9 cellular contexts compared by ENCODE assay signal in the genomic region with DNA sequence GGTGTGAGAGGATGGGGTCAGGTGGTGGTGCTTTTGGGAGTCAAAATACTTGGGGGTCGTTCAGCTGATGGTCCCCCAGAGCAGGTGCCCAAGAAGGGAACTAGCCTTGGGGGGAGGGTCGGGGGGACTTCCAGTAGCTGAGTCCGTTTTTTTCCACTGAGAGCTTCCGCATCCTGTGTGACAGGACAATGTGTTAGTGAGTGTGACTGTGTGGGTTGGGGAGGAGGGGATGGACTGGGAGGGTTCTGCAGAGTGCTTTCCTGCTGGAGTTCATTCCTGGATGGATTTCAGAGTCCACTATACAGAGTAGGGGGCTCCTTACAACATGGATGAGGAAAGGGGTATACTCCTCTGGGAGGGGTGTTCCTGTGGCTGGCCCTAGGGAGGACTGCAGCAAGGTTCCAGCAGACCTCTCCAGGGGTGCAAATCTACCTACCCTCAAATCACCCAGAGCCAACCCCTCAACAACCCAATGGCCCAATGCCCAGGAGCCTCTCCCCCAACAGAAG. TPM values are rescaled to one million over a fixed set of nuclear protein-coding genes. Genes with fewer than 3 reads are reported as not detected.
DNase-seq lines count a peak whose midpoint lies in the region; ATAC-seq and TF ChIP-seq lines count a peak whose summit lies in the region.
"Had no signal": no experiment of that assay in that cellular context is flagged by ENCODE, and none has a peak within 500 bp of the region (broad histone marks: within the 10 kb centered on the region; RNA-seq: fewer than 3 reads in every experiment).

No MANE protein-coding gene starts in this region.

- no peaks in the 10 kb centered on the region for H3K9me3 Mint-ChIP-seq in activated naive CD4-positive, alpha-beta T cell treated with anti-CD3 and anti-CD28 coated beads for 36 hours

- peak overlapping the region; percentile 93 to 95 for H3K27ac ChIP-seq in mucosa of rectum (ENCODE audit: low read depth in 2 of 2, low read length in 2 of 2)
- peak overlapping the region; percentile 92 to 94 (median 92) for H3K27ac ChIP-seq in transverse colon

- peak overlapping the region; percentile 30 for H3K27ac Mint-ChIP-seq in activated naive CD4-positive, alpha-beta T cell treated with anti-CD3 and anti-CD28 coated beads for 36 hours

- H3K9ac ChIP-seq in mucosa of rectum (ENCODE audit: low read depth in 1 of 2, low read length in 2 of 2) = peak overlapping the region; percentile 49 to 62

- no peaks in the 10 kb centered on the region for H3K36me3 Mint-ChIP-seq in activated naive CD4-positive, alpha-beta T cell treated with anti-CD3 and anti-CD28 coated beads for 36 hours (ENCODE audit: low read depth)

- DNase-seq in activated naive CD4-positive, alpha-beta T cell treated with anti-CD3 and anti-CD28 coated beads for 36 hours = no peak
- DNase-seq in activated naive CD4-positive, alpha-beta T cell treated with anti-CD3 and anti-CD28 coated beads, Interleukin-2, amount 50 U/mL, for 16 hours = no peak
- DNase-seq in dermis blood vessel endothelial cell (peak; percentile 88), transverse colon (no peak), GM19238 (ENCODE audit: insufficient read length, low spot score) (no peak), GM10248 (ENCODE audit: extremely low spot score) (no peak)

- H3K4me3 ChIP-seq in mucosa of rectum (ENCODE audit: low read length in 2 of 2) = no peak overlapping the region
- H3K4me3 ChIP-seq in transverse colon = no peak overlapping the region

- in situ Hi-C loops in transverse colon (cut with MboI; ENCODE audit: low pct_ligation_motif_present in 1 of 4, low pct_unique_long_range_greater_than_20kb in 1 of 4, low sequenced_read_pairs in 3 of 4) = no loop called here

- POLR2A ChIA-PET in GM10248 (lab: Yijun Ruan, JAX) = no interaction called here

- WGBS in transverse colon (ENCODE audit: low coverage in 1 of 2), 2 donors = 45 to 46% methylated on average over 4 of the region's 4 CpGs

- no peak for TF ChIP-seq POLR2A in transverse colon (IDR thresholded peaks at IDR 0.05)

- ATAC-seq in GM21423 (IDR thresholded peaks at IDR 0.05; ENCODE audit: unreplicated experiment) = no peak
- ATAC-seq: Panc1 had no signal

- no peaks in the 10 kb centered on the region for H3K27me3 ChIP-seq in mucosa of rectum (ENCODE audit: control insufficient read depth in 2 of 2, insufficient read depth in 2 of 2, low read length in 2 of 2)
- H3K27me3 ChIP-seq in transverse colon = no peaks in the 10 kb centered on the region

- TF ChIP-seq CTCF in transverse colon (IDR thresholded peaks at IDR 0.05) (no peak), GM10248 (IDR thresholded peaks at IDR 0.05; ENCODE audit: control extremely low read depth, extremely low read depth, low read depth, missing control alignments) (no peak)

- no peak overlapping the region for H3K4me3 Mint-ChIP-seq in activated naive CD4-positive, alpha-beta T cell treated with anti-CD3 and anti-CD28 coated beads for 36 hours

- CTCF ChIA-PET in activated naive CD4-positive, alpha-beta T cell treated with anti-CD3 and anti-CD28 coated beads for 36 hours (lab: Charles Lee) = interaction anchor here (1.6 to 5.7 kb wide), 6 partner anchors 8 to 31 kb away, joined by 4 to 31 read pairs (median 14); partner anchors contain the start of genes HYAL1, HYAL3, IFRD2 and NAA80
- CTCF ChIA-PET in GM10248 (lab: Yijun Ruan, JAX) = interaction anchor here (1.1 to 3.9 kb wide), 9 partner anchors 8 to 76 kb away, joined by 3 to 41 read pairs (median 5); partner anchors contain the start of genes HYAL3 and NAA80

- H3K36me3 ChIP-seq in mucosa of rectum (ENCODE audit: control insufficient read depth in 2 of 2, insufficient read depth in 2 of 2, low read length in 2 of 2) (peaks cover 9 to 17% of the 10 kb centered on the region in 2 donors), transverse colon (no peaks in the 10 kb centered on the region)

- no peak for TF ChIP-seq EP300 in transverse colon (IDR thresholded peaks at IDR 0.05; ENCODE audit: low read depth)

- H3K4me1 ChIP-seq in mucosa of rectum (ENCODE audit: control insufficient read depth in 2 of 2, insufficient read depth in 2 of 2, low read length in 2 of 2) = peaks cover 44 to 48% of the 10 kb centered on the region in 2 donors
- H3K4me1 ChIP-seq in transverse colon = peaks cover 21 to 62% (median 50%) of the 10 kb centered on the region in 4 donors

- H3K9me3 ChIP-seq in mucosa of rectum (ENCODE audit: control insufficient read depth in 2 of 2, low read length in 2 of 2) (no peaks in the 10 kb centered on the region), transverse colon (no peaks in the 10 kb centered on the region)

- intact Hi-C loops in activated naive CD4-positive, alpha-beta T cell treated with anti-CD3 and anti-CD28 coated beads for 36 hours (cut with micrococcal nuclease) = loop anchor here (5.0 kb wide), 1 partner anchor 131 kb away; the partner anchor contains the start of gene GNAT1
- intact Hi-C loops in transverse colon (cut with DNase I; ENCODE audit: low total_unique reads) = no loop called here

- H3K27me3 Mint-ChIP-seq in activated naive CD4-positive, alpha-beta T cell treated with anti-CD3 and anti-CD28 coated beads for 36 hours (ENCODE audit: low read depth) = no peaks in the 10 kb centered on the region

- peaks cover 37% of the 10 kb centered on the region for H3K4me1 Mint-ChIP-seq in activated naive CD4-positive, alpha-beta T cell treated with anti-CD3 and anti-CD28 coated beads for 36 hours (ENCODE audit: low read depth)

RNA-seq across cellular contexts. Expression of gene HYAL2, which starts 0.6 kb away (rescaled TPM):
- total RNA-seq in activated naive CD4-positive, alpha-beta T cell treated with anti-CD3 and anti-CD28 coated beads for 36 hours = 1 to 10 TPM; 1.5 to 2.1 TPM
- 600 and 601 TPM in 2 replicates for total RNA-seq in dermis blood vessel endothelial cell
- total RNA-seq in transverse colon = 10 to 100 TPM; 18.7 to 51.1 (median 32.0) TPM

RNA-seq across cellular contexts. Expression of gene TUSC2, which starts 4.9 kb away (rescaled TPM):
- 10 to 100 TPM; 14.1 to 14.4 TPM for total RNA-seq in activated naive CD4-positive, alpha-beta T cell treated with anti-CD3 and anti-CD28 coated beads for 36 hours
- 19.7 and 20.8 TPM in 2 replicates for total RNA-seq in dermis blood vessel endothelial cell
- total RNA-seq in transverse colon = 10 to 100 TPM in 3 of 4 donors, 1 to 10 TPM in 1; 7.9 to 39.6 (median 28.0) TPM

RNA-seq across cellular contexts. Expression of gene RASSF1, which starts 17.5 kb away (rescaled TPM):
- 10 to 100 TPM; 37.5 to 38.5 TPM for total RNA-seq in activated naive CD4-positive, alpha-beta T cell treated with anti-CD3 and anti-CD28 coated beads for 36 hours
- total RNA-seq in dermis blood vessel endothelial cell (21.7 and 28.8 TPM in 2 replicates), transverse colon (10 to 100 TPM in 3 of 4 donors, 1 to 10 TPM in 1; 9.8 to 29.2 (median 21.7) TPM)

RNA-seq across cellular contexts. Expression of gene HYAL1, which starts 19.8 kb away (rescaled TPM):
- total RNA-seq in activated naive CD4-positive, alpha-beta T cell treated with anti-CD3 and anti-CD28 coated beads for 36 hours = not detected
- 11.4 and 30.6 TPM in 2 replicates for total RNA-seq in dermis blood vessel endothelial cell
- 10 to 100 TPM in 1 of 4 donors, 1 to 10 TPM in 3; 1.8 to 13.8 (median 3.8) TPM for total RNA-seq in transverse colon

RNA-seq across cellular contexts. Expression of gene ZMYND10, which starts 22.4 kb away (rescaled TPM):
- under 1 TPM; 0.54 to 0.57 TPM for total RNA-seq in activated naive CD4-positive, alpha-beta T cell treated with anti-CD3 and anti-CD28 coated beads for 36 hours
- 0.05 TPM in 1 of 2 replicates, not detected in the other for total RNA-seq in dermis blood vessel endothelial cell
- not detected for total RNA-seq in transverse colon

Comparison
In these comparisons a context has a peak if more than half of its experiments do, and no peak if none do; other contexts are left out.
1. RNA of gene HYAL2, which starts 0.6 kb away (total RNA-seq): 600 to 601 TPM in dermis blood vessel endothelial cell; 18.7 to 51.1 TPM in transverse colon and 1.5 to 2.1 TPM in activated naive CD4-positive, alpha-beta T cell treated with anti-CD3 and anti-CD28 coated beads for 36 hours; every median in the first group is over 10 times any median in the second.